In genomic region chr17:26765860-26766709, GRCh38 we compare ENCODE assay signal across 24 cellular contexts.
"Had no signal": no experiment of that assay in that cellular context is flagged by ENCODE, and none has a peak within 500 bp of the region (broad histone marks: within the 10 kb centered on the region; RNA-seq: fewer than 3 reads in every experiment).

No MANE protein-coding gene starts in this region.

- H3K36me3 Mint-ChIP-seq: memory B cell; stimulated activated memory B cell treated with anti-CD40 and anti-IgM and Interleukin-4, amounts not matched to agents 10 μg/mL and 1 μg/mL and 100 μg/mL, for 72 hours had no signal

- H3K4me1 Mint-ChIP-seq: memory B cell; nephron; stimulated activated memory B cell treated with anti-CD40 and anti-IgM and Interleukin-4, amounts not matched to agents 10 μg/mL and 1 μg/mL and 100 μg/mL, for 72 hours had no signal

- H3K4me1 ChIP-seq: esophagus squamous epithelium, gastroesophageal sphincter, left lung, lower lobe of right lung, pancreas, prostate gland, right lobe of liver, spleen, tibial nerve, upper lobe of right lung, vagina had no signal

- H3K36me3 ChIP-seq: esophagus squamous epithelium, gastroesophageal sphincter, left lung, lower lobe of right lung, pancreas, prostate gland, right lobe of liver, spleen, tibial nerve, upper lobe of right lung, vagina had no signal

- H3K27ac ChIP-seq: esophagus squamous epithelium, gastroesophageal sphincter, left lung, lower lobe of right lung, pancreas, prostate gland, right lobe of liver, spleen, tibial nerve, upper lobe of right lung, vagina had no signal

- H3K4me3 ChIP-seq: esophagus squamous epithelium, gastroesophageal sphincter, left lung, lower lobe of right lung, pancreas, prostate gland, right lobe of liver, spleen, tibial nerve, upper lobe of right lung, vagina had no signal

- H3K27me3 ChIP-seq: pancreas, right lobe of liver, tibial nerve, vagina had no signal

- FAIRE-seq: pancreas had no signal

- H3K9me3 ChIP-seq: lower lobe of right lung, pancreas, prostate gland, right lobe of liver, upper lobe of right lung, vagina had no signal

- H3K27me3 Mint-ChIP-seq: stimulated activated naive CD8-positive, alpha-beta T cell treated with anti-CD3 and anti-CD28 coated beads, Interleukin-15, Interleukin-2, amounts not matched to agents 100 ng/mL and 50 ng/mL, for 24 hours had no signal

- ATAC-seq: gastroesophageal sphincter; left lung; lower lobe of right lung; pancreas; right lobe of liver; stimulated activated memory B cell treated with anti-CD40 and anti-IgM and Interleukin-4, amounts not matched to agents 10 μg/mL and 1 μg/mL and 100 μg/mL, for 72 hours; upper lobe of right lung had no signal

- H3K27ac Mint-ChIP-seq: memory B cell; nephron; stimulated activated memory B cell treated with anti-CD40 and anti-IgM and Interleukin-4, amounts not matched to agents 10 μg/mL and 1 μg/mL and 100 μg/mL, for 72 hours; stimulated activated naive CD8-positive, alpha-beta T cell treated with anti-CD3 and anti-CD28 coated beads, Interleukin-15, Interleukin-2, amounts not matched to agents 100 ng/mL and 50 ng/mL, for 24 hours had no signal

- H3K4me3 Mint-ChIP-seq: memory B cell; nephron; stimulated activated memory B cell treated with anti-CD40 and anti-IgM and Interleukin-4, amounts not matched to agents 10 μg/mL and 1 μg/mL and 100 μg/mL, for 72 hours; stimulated activated naive CD8-positive, alpha-beta T cell treated with anti-CD3 and anti-CD28 coated beads, Interleukin-15, Interleukin-2, amounts not matched to agents 100 ng/mL and 50 ng/mL, for 24 hours had no signal

- DNase-seq: dermis blood vessel endothelial cell; esophagus squamous epithelium; foreskin fibroblast; glutamatergic neuron; islet precursor cell; lower lobe of right lung; midbrain; occipital lobe; right lobe of liver; spleen; stimulated activated CD4-positive, alpha-beta T cell treated with anti-CD3 and anti-CD28 coated beads, Interleukin-15, amount 100 ng/mL, for 24 hours; stimulated activated CD4-positive, alpha-beta T cell treated with anti-CD3 and anti-CD28 coated beads, Interleukin-1b, Interleukin-23, amount 100 ng/mL, for 48 hours; stimulated activated CD4-positive, alpha-beta T cell treated with anti-CD3 and anti-CD28 coated beads, Interleukin-4, amount 100 ng/mL, for 24 hours; upper lobe of right lung had no signal
